1 cellular context compared by ENCODE assay signal in genomic region chr16:49914697-49915096, GRCh38.
TF ChIP-seq lines count a peak whose summit lies in the region.

No MANE protein-coding gene starts in this region.

TF ChIP-seq in K562, 482 proteins besides CTCF, POLR2A, EP300 and RAD21 (continued from another document):
- TF ChIP-seq NONO (IDR thresholded peaks at IDR 0.05; ENCODE audit: low read depth in 2 of 2, low read length in 1 of 2) = no peak
